9 cellular contexts compared by ENCODE assay signal in the genomic region with DNA sequence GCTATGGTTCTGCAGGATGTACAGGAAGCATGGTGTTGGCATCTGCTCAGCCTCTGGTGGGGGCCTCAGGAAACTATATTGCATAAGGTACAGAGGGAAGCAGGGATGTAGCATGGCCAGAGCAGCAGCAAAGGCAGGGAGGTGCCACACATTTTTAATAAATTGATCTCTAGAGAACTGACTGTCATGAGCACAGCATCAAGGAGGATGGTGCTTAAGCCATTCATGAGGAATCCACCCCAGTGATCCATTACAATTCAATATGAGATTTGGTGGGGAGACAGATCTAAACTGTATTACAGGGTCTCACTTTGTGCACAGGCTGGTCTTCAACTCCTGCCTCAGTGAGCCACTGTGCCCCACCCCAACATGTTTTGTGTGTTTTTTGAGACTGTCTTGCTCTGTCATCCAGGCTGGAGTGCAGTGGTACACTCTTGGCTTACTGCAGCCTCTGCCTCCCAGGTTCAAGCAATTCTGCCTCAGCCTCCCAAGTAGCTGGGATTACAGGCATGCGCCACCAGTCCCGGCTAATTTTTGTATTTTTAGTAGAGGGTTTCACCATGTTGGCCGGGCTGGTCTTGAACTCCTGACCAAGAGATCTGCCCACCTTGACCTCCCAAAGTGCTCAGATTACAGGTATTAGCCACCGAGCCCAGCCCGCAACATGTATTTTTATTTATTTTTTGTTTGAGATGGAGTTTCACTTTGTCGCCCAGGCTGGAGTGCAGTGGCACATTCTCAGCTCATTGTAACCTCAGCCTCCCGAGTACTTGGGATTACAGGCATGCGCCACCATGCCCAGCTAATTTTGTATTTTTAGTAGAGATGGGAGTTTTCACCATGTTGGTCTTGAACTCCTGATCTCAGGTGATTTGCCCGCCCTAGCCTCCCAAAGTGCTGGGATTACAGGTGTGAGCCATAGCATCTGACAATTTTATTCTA. TPM values are rescaled to one million over a fixed set of nuclear protein-coding genes. Genes with fewer than 3 reads are reported as not detected.
A peak's percentile ranks its signal among the peaks of the same experiment; 100 is the strongest.
DNase-seq lines count a peak whose midpoint lies in the region; ATAC-seq and TF ChIP-seq lines count a peak whose summit lies in the region.
"Had no signal": no experiment of that assay in that cellular context is flagged by ENCODE, and none has a peak within 500 bp of the region (broad histone marks: within the 10 kb centered on the region; RNA-seq: fewer than 3 reads in every experiment).

No MANE protein-coding gene starts in this region.

- H3K4me3 ChIP-seq in CD4-positive, alpha-beta memory T cell (ENCODE audit: low read length in 2 of 2), result peak overlapping the region in 1 of 2 donors; percentile 75
- peak overlapping the region; percentile 80 for H3K4me3 ChIP-seq in LNCaP clone FGC (ENCODE audit: low read depth, low read length)

- intact Hi-C loops in CD4-positive, alpha-beta memory T cell (cut with micrococcal nuclease), result loop anchor here (10.0 kb wide), 1 partner anchor 137 kb away; a partner anchor contains a TSS

- TF ChIP-seq CTCF in LNCaP clone FGC (IDR thresholded peaks at IDR 0.05; ENCODE audit: control insufficient read depth, extremely low read depth, insufficient read depth) (no peak), chondrocyte (IDR thresholded peaks at IDR 0.05) (no peak), nephron progenitor cell (IDR thresholded peaks at IDR 0.05) (no peak)

- no peak for DNase-seq in CD4-positive, alpha-beta memory T cell
- DNase-seq in LNCaP clone FGC (ENCODE audit: low read depth), result no peak
- no peak for DNase-seq in chondrocyte (ENCODE audit: low spot score)
- no peak for DNase-seq in nephron progenitor cell
- no peak for DNase-seq in iPS-NIHi11 (ENCODE audit: low spot score)
- DNase-seq in COLO829 (ENCODE audit: low spot score), result no peak
- DNase-seq in glomerular visceral epithelial cell (ENCODE audit: extremely low spot score), result no peak
- DNase-seq: NCI-H526 treated with DMSO at 0.1 percent for 48 hours had no signal

- peak overlapping the region; percentile 88 to 99 (median 96) for H3K4me3 Mint-ChIP-seq in CD4-positive, alpha-beta memory T cell
- H3K4me3 Mint-ChIP-seq in chondrocyte (ENCODE audit: unreplicated experiment), result peak overlapping the region; percentile 95
- peak overlapping the region; percentile 99 for H3K4me3 Mint-ChIP-seq in nephron progenitor cell

- H3K27ac Mint-ChIP-seq in CD4-positive, alpha-beta memory T cell, result peak overlapping the region; percentile 83 to 99 (median 98)
- peak overlapping the region; percentile 97 for H3K27ac Mint-ChIP-seq in chondrocyte (ENCODE audit: unreplicated experiment)
- H3K27ac Mint-ChIP-seq in nephron progenitor cell, result peak overlapping the region; percentile 100

- peaks cover 33 to 66% of the 10 kb centered on the region in 2 donors for H3K36me3 Mint-ChIP-seq in CD4-positive, alpha-beta memory T cell
- peaks cover 34% of the 10 kb centered on the region for H3K36me3 Mint-ChIP-seq in chondrocyte (ENCODE audit: low read depth)
- peaks cover 55% of the 10 kb centered on the region for H3K36me3 Mint-ChIP-seq in nephron progenitor cell (ENCODE audit: low read depth)

- no peaks in the 10 kb centered on the region for H3K9me3 ChIP-seq in CD4-positive, alpha-beta memory T cell (ENCODE audit: control insufficient read depth in 1 of 2, low read length in 2 of 2)

- ATAC-seq in GM21723 (IDR thresholded peaks at IDR 0.05; ENCODE audit: unreplicated experiment), result no peak

- POLR2A ChIA-PET in CD4-positive, alpha-beta memory T cell (lab: Charles Lee; ENCODE audit: partially characterized antibody), result interaction anchor here (1.0 to 4.8 kb wide), 9 partner anchors 10 to 256 kb away, joined by 3 to 43 read pairs (median 4); a partner anchor contains a TSS

- peaks cover 41% of the 10 kb centered on the region for H3K36me3 ChIP-seq in CD4-positive, alpha-beta memory T cell (ENCODE audit: insufficient read depth, low read length)

- H3K27me3 ChIP-seq in CD4-positive, alpha-beta memory T cell (ENCODE audit: insufficient read depth, low read length), result no peaks in the 10 kb centered on the region

- CTCF ChIA-PET in CD4-positive, alpha-beta memory T cell (lab: Charles Lee; ENCODE audit: partially characterized antibody), result interaction anchor here (1.1 to 3.2 kb wide), 6 partner anchors 8 to 109 kb away, joined by 3 to 10 read pairs (median 4); a partner anchor contains a TSS

- H3K4me1 Mint-ChIP-seq in CD4-positive, alpha-beta memory T cell, result peaks cover 25 to 54% (median 38%) of the 10 kb centered on the region in 4 donors
- H3K4me1 Mint-ChIP-seq in chondrocyte (ENCODE audit: low read depth), result peaks cover 42% of the 10 kb centered on the region
- peaks cover 42% of the 10 kb centered on the region for H3K4me1 Mint-ChIP-seq in nephron progenitor cell

- no peaks in the 10 kb centered on the region for H3K9me3 Mint-ChIP-seq in CD4-positive, alpha-beta memory T cell
- H3K9me3 Mint-ChIP-seq in chondrocyte (ENCODE audit: low read depth), result no peaks in the 10 kb centered on the region
- no peaks in the 10 kb centered on the region for H3K9me3 Mint-ChIP-seq in nephron progenitor cell

- H3K27me3 Mint-ChIP-seq in CD4-positive, alpha-beta memory T cell, result no peaks in the 10 kb centered on the region
- no peaks in the 10 kb centered on the region for H3K27me3 Mint-ChIP-seq in chondrocyte (ENCODE audit: low read depth)
- peaks cover 8% of the 10 kb centered on the region for H3K27me3 Mint-ChIP-seq in nephron progenitor cell (ENCODE audit: low read depth, poor library complexity)

- H3K27ac ChIP-seq in CD4-positive, alpha-beta memory T cell (ENCODE audit: low read depth, low read length), result peak overlapping the region; percentile 88

- peaks cover 46% of the 10 kb centered on the region for H3K4me1 ChIP-seq in CD4-positive, alpha-beta memory T cell (ENCODE audit: insufficient read depth, low read length)

RNA-seq across cellular contexts. Expression of a gene that starts 10.3 kb away (rescaled TPM):
- total RNA-seq in CD4-positive, alpha-beta memory T cell, result 10 to 100 TPM; 58.0 to 60.8 TPM
- polyA plus RNA-seq in CD4-positive, alpha-beta memory T cell, result 1 to 10 TPM; 1.9 to 5.3 TPM
- total RNA-seq in chondrocyte, result 46.8 to 57.9 TPM (median 50.4 TPM) in 3 replicates

RNA-seq across cellular contexts. Expression of a gene that starts 22.5 kb away (rescaled TPM):
- total RNA-seq in CD4-positive, alpha-beta memory T cell, result 10 to 100 TPM; 69.9 to 71.5 TPM
- 10 to 100 TPM; 14.6 to 71.9 TPM for polyA plus RNA-seq in CD4-positive, alpha-beta memory T cell
- total RNA-seq in chondrocyte, result 23.0 to 46.3 TPM (median 46.2 TPM) in 3 replicates

RNA-seq across cellular contexts. Expression of a gene that starts 22.8 kb away (rescaled TPM):
- total RNA-seq in CD4-positive, alpha-beta memory T cell, result 1 to 10 TPM; 8.2 to 8.3 TPM
- 1 to 10 TPM; 1.1 to 4.4 TPM for polyA plus RNA-seq in CD4-positive, alpha-beta memory T cell
- 0.89 to 1.5 TPM (median 1.00 TPM) in 3 replicates for total RNA-seq in chondrocyte

RNA-seq across cellular contexts. Expression of a gene that starts 24.7 kb away (rescaled TPM):
- 10 to 100 TPM; 19.6 to 21.1 TPM for total RNA-seq in CD4-positive, alpha-beta memory T cell
- polyA plus RNA-seq in CD4-positive, alpha-beta memory T cell, result 10 to 100 TPM; 22.5 to 23.4 TPM
- total RNA-seq in chondrocyte, result 63.8 to 67.5 TPM (median 64.2 TPM) in 3 replicates

RNA-seq across cellular contexts. Expression of a gene that starts 31.1 kb away (rescaled TPM):
- total RNA-seq in CD4-positive, alpha-beta memory T cell, result 10 to 100 TPM; 30.0 to 34.6 TPM
- polyA plus RNA-seq in CD4-positive, alpha-beta memory T cell, result 10 to 100 TPM; 67.4 to 80.4 TPM
- 35.0 to 42.5 TPM (median 35.7 TPM) in 3 replicates for total RNA-seq in chondrocyte
